24 cellular contexts compared by ENCODE assay signal in the genomic region with DNA sequence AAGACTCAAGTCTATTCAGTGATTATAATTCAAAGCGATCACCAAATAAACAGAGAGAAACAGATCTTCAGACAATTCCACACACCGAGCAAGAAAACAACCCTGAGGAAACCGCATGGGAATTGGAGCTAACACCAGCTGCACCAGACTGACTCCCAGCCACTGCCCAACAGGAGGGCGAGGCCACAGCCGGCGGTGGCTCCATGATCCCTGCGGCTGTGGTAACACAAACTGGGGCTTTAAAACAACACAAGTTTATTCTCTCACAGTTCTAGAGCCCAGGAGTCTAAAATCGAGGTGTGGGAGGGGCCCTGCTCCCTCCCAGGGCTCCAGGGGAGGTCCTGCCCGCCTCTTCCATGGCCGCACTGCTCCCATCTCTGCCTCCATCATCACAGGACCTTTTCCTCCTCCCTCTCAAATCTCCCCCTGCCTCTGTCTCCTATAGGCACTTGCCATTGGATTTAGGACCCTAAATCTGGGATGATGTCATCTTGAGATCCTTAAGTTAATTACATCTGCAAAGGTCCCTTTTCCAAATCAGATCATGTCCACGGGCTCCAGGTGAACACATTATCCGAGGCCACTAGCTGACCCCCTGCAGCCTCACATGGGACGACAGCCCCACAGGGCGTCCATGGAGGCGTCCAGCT. TPM values are rescaled to one million over a fixed set of nuclear protein-coding genes. Genes with fewer than 3 reads are reported as not detected.
"Had no signal": no experiment of that assay in that cellular context is flagged by ENCODE, and none has a peak within 500 bp of the region (broad histone marks: within the 10 kb centered on the region; RNA-seq: fewer than 3 reads in every experiment).

No MANE protein-coding gene starts in this region.

- H3K4me3 Mint-ChIP-seq: activated T-cell treated with anti-CD3 and anti-CD28 coated beads, Interleukin-2, amount 50 U/mL, for 72 hours; mesothelial cell of epicardium had no signal

- H3K4me1 ChIP-seq: sigmoid colon had no signal

- H3K27ac Mint-ChIP-seq: mesothelial cell of epicardium had no signal

- H3K9me3 Mint-ChIP-seq: activated T-cell treated with anti-CD3 and anti-CD28 coated beads, Interleukin-2, amount 50 U/mL, for 72 hours; mesothelial cell of epicardium had no signal

- DNase-seq: activated CD4-positive, alpha-beta T cell treated with anti-CD3 and anti-CD28 coated beads for 1 hour; activated CD4-positive, alpha-beta T cell treated with anti-CD3 and anti-CD28 coated beads, Interleukin-2, amount 50 U/mL, for 4 hours; activated effector memory CD4-positive, alpha-beta T cell treated with anti-CD3 and anti-CD28 coated beads, Interleukin-2, amount 50 U/mL, for 16 hours; activated naive CD4-positive, alpha-beta T cell treated with anti-CD3 and anti-CD28 coated beads, Interleukin-2, amount 50 U/mL, for 16 hours; activated T-cell treated with anti-CD3 and anti-CD28 coated beads, Interleukin-2, amount 50 U/mL, for 72 hours; dorsolateral prefrontal cortex; foreskin fibroblast; hippocampal formation; islet precursor cell; sigmoid colon; stimulated activated CD4-positive, alpha-beta T cell treated with anti-CD3 and anti-CD28 coated beads, Interleukin-12 subunit alpha, Interleukin-12 subunit beta, amount 100 ng/mL, for 4 hours; stimulated activated CD4-positive, alpha-beta T cell treated with anti-CD3 and anti-CD28 coated beads, Interleukin-1b, Interleukin-23, amount 100 ng/mL, for 48 hours; stimulated activated naive CD4-positive, alpha-beta T cell treated with Interleukin-2 at 50 U/mL for 16 hours; T-helper 2 cell; thyroid gland; WERI-Rb-1 had no signal

- H3K27me3 ChIP-seq: dorsolateral prefrontal cortex, sigmoid colon, thyroid gland had no signal

- H3K27ac ChIP-seq: dorsolateral prefrontal cortex, epithelial cell of prostate, parathyroid adenoma, sigmoid colon, thyroid gland, WERI-Rb-1 had no signal

- H3K4me3 ChIP-seq: dorsolateral prefrontal cortex, lung, sigmoid colon, thyroid gland had no signal

- H3K9me3 ChIP-seq: sigmoid colon, thyroid gland had no signal

- H3K4me1 Mint-ChIP-seq: mesothelial cell of epicardium had no signal

- ATAC-seq: activated T-cell treated with anti-CD3 and anti-CD28 coated beads, Interleukin-2, amount 50 U/mL, for 72 hours had no signal

- H3K9ac ChIP-seq: parathyroid adenoma had no signal

- H2AFZ ChIP-seq: parathyroid adenoma had no signal

RNA-seq across cellular contexts. Expression of a gene that starts 36.8 kb away (rescaled TPM):
- total RNA-seq: activated CD8-positive, alpha-beta memory T cell treated with anti-CD3 and anti-CD28 coated beads for 36 hours; sigmoid colon; subcutaneous adipose tissue; urinary bladder had no signal
- polyA plus RNA-seq: lung, sigmoid colon, urinary bladder had no signal

RNA-seq across cellular contexts. Expression of a gene that starts 49.4 kb away (rescaled TPM):
- total RNA-seq: activated CD8-positive, alpha-beta memory T cell treated with anti-CD3 and anti-CD28 coated beads for 36 hours; cardiac septum; dorsolateral prefrontal cortex; lung; sigmoid colon; subcutaneous adipose tissue; urinary bladder had no signal
- polyA plus RNA-seq: urinary bladder had no signal
